16 cellular contexts compared by ENCODE assay signal in the genomic region with DNA sequence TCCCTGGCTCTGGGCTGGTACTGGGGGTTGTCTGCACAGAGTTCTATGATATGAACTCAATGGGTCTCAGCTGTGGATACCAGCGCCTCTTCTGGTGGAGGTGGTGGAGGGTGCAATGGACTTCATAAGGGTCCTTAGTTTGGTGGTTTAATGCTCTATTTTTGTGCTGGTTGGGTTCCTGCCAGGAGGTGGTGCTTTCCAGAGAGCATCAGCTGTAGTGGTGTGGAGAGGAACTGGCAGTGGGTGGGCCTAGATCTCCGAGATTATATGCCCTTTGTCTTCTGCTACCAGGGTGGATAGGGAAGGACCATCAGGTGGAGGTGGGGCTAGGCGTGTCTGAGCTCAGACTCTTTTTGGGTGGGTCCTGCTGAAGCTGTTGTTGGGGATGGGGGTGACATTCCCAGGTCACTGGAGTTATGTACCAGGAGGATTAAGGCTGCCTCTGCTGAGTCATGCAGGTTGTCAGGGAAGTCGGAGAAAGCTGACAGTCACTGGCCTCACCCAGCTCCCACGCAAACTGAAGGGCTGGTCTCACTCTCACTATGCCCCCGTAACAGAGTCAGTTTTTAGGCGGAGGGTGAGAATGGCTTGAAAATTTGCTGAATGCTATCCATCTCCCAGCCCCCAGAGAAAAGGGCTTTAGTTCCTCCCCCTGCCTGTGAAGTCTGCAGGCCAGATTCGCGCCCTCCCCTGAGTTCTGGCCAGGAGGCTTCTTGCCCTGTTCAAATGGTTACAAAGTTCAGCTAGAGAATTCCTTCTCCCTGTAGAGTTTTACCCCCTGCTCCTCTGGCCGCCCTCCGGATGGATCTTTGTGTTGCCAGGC.
DNase-seq lines count a peak whose midpoint lies in the region; ATAC-seq and TF ChIP-seq lines count a peak whose summit lies in the region.
"Had no signal": no experiment of that assay in that cellular context is flagged by ENCODE, and none has a peak within 500 bp of the region (broad histone marks: within the 10 kb centered on the region; RNA-seq: fewer than 3 reads in every experiment).

No MANE protein-coding gene starts in this region.

- H3K27me3 ChIP-seq in H9 (ENCODE audit: insufficient read depth, low read length) = no peaks in the 10 kb centered on the region
- no peaks in the 10 kb centered on the region for H3K27me3 ChIP-seq in adipocyte (replicated peaks; ENCODE audit: control insufficient read depth, insufficient read depth, low read length)
- H3K27me3 ChIP-seq: suprapubic skin had no signal

- H3K27ac ChIP-seq in H9 (ENCODE audit: insufficient read length, low read depth, low read length) = no peak overlapping the region
- H3K27ac ChIP-seq: suprapubic skin had no signal

- H4K8ac ChIP-seq in H9 (replicated peaks; ENCODE audit: insufficient read length, low read depth, low read length) = no peak overlapping the region

- peaks cover 21 to 36% of the 10 kb centered on the region in 2 experiments for H3K4me1 Mint-ChIP-seq in H9

- H3T11ph ChIP-seq in H9 (ENCODE audit: low read length) = no peak overlapping the region

- peak overlapping the region; percentile 39 to 92 (median 52); a peak in 4 of 7 replicates for H3K27ac Mint-ChIP-seq in H9
- H3K27ac Mint-ChIP-seq: activated naive CD8-positive, alpha-beta T cell; HFFc6 had no signal

- ATAC-seq in left ventricle myocardium superior = peak; percentile 87
- ATAC-seq in GM21717 (IDR thresholded peaks at IDR 0.05; ENCODE audit: unreplicated experiment) = no peak

- no peaks in the 10 kb centered on the region for H3K36me3 ChIP-seq in adipocyte (ENCODE audit: control insufficient read depth, insufficient read depth, low read length, severe bottlenecking)
- H3K36me3 ChIP-seq: suprapubic skin had no signal

- WGBS in H9 (ENCODE audit: extremely low coverage, insufficient read length, low lambda C conversion rate) = no CpG with 5 or more reads among the region's 11 CpGs

- H3K4me3 Mint-ChIP-seq in H9 = no peak overlapping the region
- H3K4me3 Mint-ChIP-seq: activated naive CD8-positive, alpha-beta T cell; HFFc6 had no signal

- peak overlapping the region; percentile 7 for H2AFZ ChIP-seq in H9 (ENCODE audit: low read length)

- no peak overlapping the region for H3K18ac ChIP-seq in H9 (ENCODE audit: insufficient read length, low read depth, low read length)

- H3K4me3 ChIP-seq in adipocyte (ENCODE audit: low read length) = peak overlapping the region; percentile 70
- no peak overlapping the region for H3K4me3 ChIP-seq in retinal pigment epithelial cell (ENCODE audit: low read length)
- H3K4me3 ChIP-seq: suprapubic skin had no signal

- H2BK120ac ChIP-seq in H9 (ENCODE audit: low read depth, low read length, poor library complexity, severe bottlenecking) = no peak overlapping the region

- no peak overlapping the region for H2AK5ac ChIP-seq in H9 (ENCODE audit: insufficient read length, low read length)

- peaks cover 12 to 31% of the 10 kb centered on the region in 2 experiments for H3K9me3 Mint-ChIP-seq in H9
- H3K9me3 Mint-ChIP-seq: HFFc6 had no signal

- H3K4me2 ChIP-seq in H9 (ENCODE audit: insufficient read depth, insufficient read length, low read length) = no peak overlapping the region

- no peak overlapping the region for H3K4ac ChIP-seq in H9 (ENCODE audit: low read depth, low read length)

- H2BK12ac ChIP-seq in H9 (ENCODE audit: insufficient read length, low read depth, low read length) = no peak overlapping the region

- DNase-seq in H9 (peak; percentile 30), adipocyte (ENCODE audit: low read depth) (no peak), left ventricle myocardium superior (peak; percentile 76), retinal pigment epithelial cell (ENCODE audit: low read depth) (peak; percentile 61), hippocampal formation (lab: John Stamatoyannopoulos, UW) (no peak), NCI-H69 (lab: John Stamatoyannopoulos, UW) (no peak), anterior cingulate cortex (lab: John Stamatoyannopoulos, UW) (no peak)
- DNase-seq: activated CD4-positive, CD25-positive, alpha-beta regulatory T cell; activated CD8-positive, alpha-beta memory T cell treated with anti-CD3 and anti-CD28 coated beads, Interleukin-2, amount 50 U/mL, for 48 hours; DMS 273 treated with DMSO at 0.1 percent for 48 hours; erythroblast; HFFc6; midbrain had no signal

- no peaks in the 10 kb centered on the region for H3K27me3 Mint-ChIP-seq in H9 (ENCODE audit: low read depth)
- H3K27me3 Mint-ChIP-seq: activated naive CD8-positive, alpha-beta T cell had no signal

- no peak overlapping the region for H3K56ac ChIP-seq in H9 (ENCODE audit: insufficient read length, low read depth, low read length)

- H2BK15ac ChIP-seq in H9 (ENCODE audit: low read depth, low read length) = no peak overlapping the region

- H2BK5ac ChIP-seq in H9 (ENCODE audit: insufficient read length, low read length) = no peak overlapping the region

- no peak overlapping the region for H3K9ac ChIP-seq in H9 (ENCODE audit: extremely low read depth, insufficient read length, low read length)
- peak overlapping the region; percentile 49 for H3K9ac ChIP-seq in adipocyte (ENCODE audit: low read length)

- no peak; the same call in 2 of the 3 replicates for TF ChIP-seq CTCF in H9 (conservative IDR thresholded peaks at IDR 0.05)
- no peak for TF ChIP-seq CTCF in retinal pigment epithelial cell (conservative IDR thresholded peaks at IDR 0.05; ENCODE audit: low read depth, low read length)

- H2BK20ac ChIP-seq in H9 (ENCODE audit: low read depth, low read length, poor library complexity, severe bottlenecking) = no peak overlapping the region

- no peaks in the 10 kb centered on the region for H3K23me2 ChIP-seq in H9 (ENCODE audit: insufficient read length, low read depth, low read length, poor library complexity, severe bottlenecking)

- no peaks in the 10 kb centered on the region for H3K9me3 ChIP-seq in H9 (ENCODE audit: control insufficient read depth, low read depth, low read length)
- H3K9me3 ChIP-seq in adipocyte (ENCODE audit: control insufficient read depth, low read length) = no peaks in the 10 kb centered on the region
- H3K9me3 ChIP-seq: suprapubic skin had no signal

- H3K36me3 Mint-ChIP-seq in H9 (ENCODE audit: insufficient read depth in 1 of 3, low read depth in 3 of 3) = peaks cover 14 to 37% (median 24%) of the 10 kb centered on the region in 3 experiments; a peak in 6 of 7 replicates
- H3K36me3 Mint-ChIP-seq: activated naive CD8-positive, alpha-beta T cell had no signal

- H3K23ac ChIP-seq in H9 (ENCODE audit: insufficient read length, low read depth, low read length) = no peak overlapping the region

- H3K79me2 ChIP-seq in H9 (ENCODE audit: insufficient read depth, low read length) = no peaks in the 10 kb centered on the region

- H3K4me1 ChIP-seq in H9 (ENCODE audit: insufficient read depth, low read length) = no peaks in the 10 kb centered on the region
- H3K4me1 ChIP-seq in adipocyte (ENCODE audit: control insufficient read depth, insufficient read depth, low read length) = peaks cover 14% of the 10 kb centered on the region
- H3K4me1 ChIP-seq: suprapubic skin had no signal

- no peak overlapping the region for H4K5ac ChIP-seq in H9 (ENCODE audit: insufficient read length, low read depth, low read length)

- no peak overlapping the region for H4K91ac ChIP-seq in H9 (ENCODE audit: insufficient read length, low read depth, low read length)

- H4K20me1 ChIP-seq in H9 (ENCODE audit: control insufficient read depth, insufficient read depth, insufficient read length) = no peaks in the 10 kb centered on the region

- H3K79me1 ChIP-seq in H9 (ENCODE audit: insufficient read depth, low read depth, low read length, poor library complexity, severe bottlenecking) = no peaks in the 10 kb centered on the region

- no peak overlapping the region for H3K14ac ChIP-seq in H9 (ENCODE audit: insufficient read depth, low read length)

- intact Hi-C loops in left ventricle myocardium superior (cut with micrococcal nuclease) = no loop called here

Comparison
In these comparisons a context has a peak if more than half of its experiments do, and no peak if none do; other contexts are left out.
1. DNase-seq: peak in H9 (single experiment), left ventricle myocardium superior (single experiment) and retinal pigment epithelial cell (single experiment); none in adipocyte (single experiment), hippocampal formation (0 of 2), NCI-H69 (single experiment) and anterior cingulate cortex (0 of 58).